Comparison of ENCODE assay signal across 8 cellular contexts in genomic region chr1:221887091-221887746, GRCh38.
DNase-seq lines count a peak whose midpoint lies in the region; ATAC-seq, FAIRE-seq and TF ChIP-seq lines count a peak whose summit lies in the region.

No MANE protein-coding gene starts in this region.

- no peak for TF ChIP-seq POLR2A in H1 (IDR thresholded peaks at IDR 0.05; ENCODE audit: control extremely low read depth in 1 of 2, low read depth in 2 of 2, low read length in 2 of 2)
- no peak for TF ChIP-seq POLR2A in GM12892 (IDR thresholded peaks at IDR 0.05; ENCODE audit: low read depth, low read length)

- H3K4me1 ChIP-seq in BE2C (peaks cover 26% of the 10 kb centered on the region), H1 (replicated peaks in 1 of 4; ENCODE audit: control insufficient read depth in 3 of 4, insufficient read depth in 4 of 4, low read length in 3 of 4) (no peaks in the 10 kb centered on the region), mesodermal cell (ENCODE audit: control insufficient read depth, insufficient read depth, low read length, poor library complexity, severe bottlenecking) (peaks cover 3% of the 10 kb centered on the region)

- no peak overlapping the region; the same call in 1 of the 2 replicates for H2AFZ ChIP-seq in H1 (ENCODE audit: low read length)

- CTCF ChIA-PET in H1 (lab: Charles Lee; ENCODE audit: partially characterized antibody) = interaction anchor here (1.0 kb wide), 1 partner anchor 9 kb away, joined by 3 read pairs; no protein-coding TSS in a partner anchor

- H3K4me2 ChIP-seq in H1 (ENCODE audit: insufficient read depth in 1 of 2, low read depth in 2 of 2, low read length in 2 of 2) = no peak overlapping the region

- H4K91ac ChIP-seq in H1 (replicated peaks; ENCODE audit: insufficient read length, low read length) = no peak overlapping the region

- no peak for ATAC-seq in GM21786 (IDR thresholded peaks at IDR 0.05; ENCODE audit: unreplicated experiment)

- no peak overlapping the region for H2BK120ac ChIP-seq in H1 (replicated peaks; ENCODE audit: low read depth, low read length)

- H3K9me3 ChIP-seq in BE2C = no peaks in the 10 kb centered on the region
- H3K9me3 ChIP-seq in MG63 = no peaks in the 10 kb centered on the region
- no peaks in the 10 kb centered on the region for H3K9me3 ChIP-seq in H1 (ENCODE audit: insufficient read depth in 2 of 2, low read depth in 1 of 2, low read length in 1 of 2)
- no peaks in the 10 kb centered on the region for H3K9me3 ChIP-seq in mesodermal cell (ENCODE audit: control insufficient read depth, low read length)

- H3K27me3 ChIP-seq in BE2C (no peaks in the 10 kb centered on the region), MG63 (no peaks in the 10 kb centered on the region), H1 (replicated peaks in 1 of 4; ENCODE audit: control insufficient read depth in 3 of 4, extremely low read depth in 1 of 4, insufficient read depth in 3 of 4, low read length in 3 of 4) (no peaks in the 10 kb centered on the region)

- DNase-seq in BE2C = peak; percentile 88
- DNase-seq in MG63 = peak; percentile 95
- DNase-seq in H1 (ENCODE audit: low read depth in 1 of 2, low spot score in 2 of 2) = peak in 1 of 2 experiments; percentile 17
- DNase-seq in NCI-H1930 (lab: John Stamatoyannopoulos, UW) = no peak
- DNase-seq in NCI-H1092 (lab: John Stamatoyannopoulos, UW) = no peak
- no peak for DNase-seq in GM12892 (ENCODE audit: insufficient read length)

- no peak overlapping the region for H3K23ac ChIP-seq in H1 (ENCODE audit: insufficient read length)

- H3K9ac ChIP-seq in H1 (replicated peaks in 1 of 4; ENCODE audit: extremely low read depth in 1 of 4, low read depth in 3 of 4, low read length in 3 of 4) = no peak overlapping the region; a peak in 1 of 7 replicates

- no peak for FAIRE-seq in H1 (lab: Jason Lieb, UNC)
- no peak for FAIRE-seq in GM12892 (lab: Jason Lieb, UNC)

- no peak overlapping the region for H3K4me3 ChIP-seq in BE2C (ENCODE audit: low read depth, low read length)
- H3K4me3 ChIP-seq in MG63 = no peak overlapping the region
- no peak overlapping the region for H3K4me3 ChIP-seq in H1 (ENCODE audit: extremely low read depth in 1 of 4, insufficient read depth in 2 of 4, low read depth in 3 of 4, low read length in 4 of 4)
- H3K4me3 ChIP-seq in mesodermal cell (ENCODE audit: extremely low read depth, insufficient read depth, low read length, poor library complexity, severe bottlenecking) = no peak overlapping the region

- H3K27ac ChIP-seq in H1 (ENCODE audit: low read depth, low read length) (no peak overlapping the region), mesodermal cell (ENCODE audit: low read depth, low read length, severe bottlenecking) (peak overlapping the region; percentile 26)

- H3K23me2 ChIP-seq in H1 (ENCODE audit: low read depth, low read length) = no peaks in the 10 kb centered on the region

- no peak overlapping the region for H3K14ac ChIP-seq in H1 (ENCODE audit: insufficient read length)

- TF ChIP-seq RAD21 in H1 (IDR thresholded peaks at IDR 0.05 in 1 of 2, conservative IDR thresholded peaks at IDR 0.05 in 1 of 2; ENCODE audit: low read depth in 2 of 2, low read length in 2 of 2) = no peak

- H3K79me1 ChIP-seq in H1 (ENCODE audit: low read depth, low read length) = no peaks in the 10 kb centered on the region

- no peak overlapping the region for H2BK12ac ChIP-seq in H1 (ENCODE audit: low read depth, low read length)

- H2BK20ac ChIP-seq in H1 (ENCODE audit: low read length) = no peak overlapping the region

- no peak overlapping the region for H3K4ac ChIP-seq in H1 (replicated peaks; ENCODE audit: insufficient read length, low read depth, low read length)

- H3K79me2 ChIP-seq in H1 (ENCODE audit: control insufficient read depth in 1 of 2, insufficient read depth in 2 of 2, low read length in 2 of 2) = no peaks in the 10 kb centered on the region

- H2BK5ac ChIP-seq in H1 (ENCODE audit: low read depth, low read length) = no peak overlapping the region

- POLR2A ChIA-PET in H1 (lab: Charles Lee; ENCODE audit: partially characterized antibody) = no interaction called here

- H4K20me1 ChIP-seq in H1 (replicated peaks in 1 of 2; ENCODE audit: control insufficient read depth in 1 of 2, insufficient read depth in 2 of 2, low read length in 2 of 2) = no peaks in the 10 kb centered on the region

- no peak overlapping the region for H2BK15ac ChIP-seq in H1 (ENCODE audit: low read length)

- no peak for TF ChIP-seq EP300 in H1 (IDR thresholded peaks at IDR 0.05; ENCODE audit: borderline replicate concordance in 1 of 2, low read depth in 2 of 2, low read length in 2 of 2)

- no peak overlapping the region for H4K8ac ChIP-seq in H1 (ENCODE audit: extremely low read depth, insufficient read depth, low read length)

- TF ChIP-seq CTCF in BE2C (IDR thresholded peaks at IDR 0.05; ENCODE audit: low read depth, low read length) (peak; percentile 23; the same call in 1 of the 2 replicates), H1 (IDR thresholded peaks at IDR 0.05; ENCODE audit: control extremely low read depth in 1 of 3, insufficient read depth in 1 of 3, low read depth in 1 of 3, low read length in 3 of 3) (no peak)

- no peak overlapping the region for H4K5ac ChIP-seq in H1 (ENCODE audit: insufficient read length, low read depth, low read length)

- no peak overlapping the region for H3K18ac ChIP-seq in H1 (ENCODE audit: extremely low read depth, low read length)

- no peak overlapping the region for H3K56ac ChIP-seq in H1 (replicated peaks; ENCODE audit: insufficient read length, low read depth, low read length)

- H2AK5ac ChIP-seq in H1 (ENCODE audit: low read depth, low read length) = no peak overlapping the region

- WGBS in H1 (ENCODE audit: extremely low coverage in 1 of 2, insufficient coverage in 1 of 2, insufficient read length in 1 of 2, insufficient replicate concordance in 2 of 2, low coverage in 1 of 2, low lambda C conversion rate in 2 of 2, missing lambda C conversion rate in 1 of 2), 2 experiments = 78% methylated on average over 8 of the region's 8 CpGs; no CpG with 5 or more reads in 1 of the 2 experiments
- WGBS in mesodermal cell (ENCODE audit: insufficient coverage in 2 of 2), 2 experiments = 55 to 64% methylated on average over 2 to 3 of the region's 8 CpGs

- no peaks in the 10 kb centered on the region for H3K36me3 ChIP-seq in BE2C
- H3K36me3 ChIP-seq in MG63 = no peaks in the 10 kb centered on the region
- H3K36me3 ChIP-seq in H1 (ENCODE audit: control insufficient read depth in 2 of 4, insufficient read depth in 4 of 4, low read length in 3 of 4) = no peaks in the 10 kb centered on the region
- H3K36me3 ChIP-seq in mesodermal cell (ENCODE audit: control insufficient read depth, insufficient read depth, low read length) = no peaks in the 10 kb centered on the region

TF ChIP-seq in H1, 55 proteins besides CTCF, POLR2A, EP300 and RAD21:
- TF ChIP-seq BACH1 (IDR thresholded peaks at IDR 0.05; ENCODE audit: low read length) (peak; percentile 73), MAFK (IDR thresholded peaks at IDR 0.05; ENCODE audit: low read depth, low read length) (peak; percentile 21; the same call in 1 of the 2 replicates), ATF3 (IDR thresholded peaks at IDR 0.05; ENCODE audit: insufficient read depth, low read depth, low read length) (no peak), JUND (IDR thresholded peaks at IDR 0.05; ENCODE audit: low read length) (0 out of 2 replicates have a peak, but pooled peaks have one; percentile 5), SIRT6 (IDR thresholded peaks at IDR 0.05; ENCODE audit: low read length) (no peak), SP1 (IDR thresholded peaks at IDR 0.05; ENCODE audit: low read depth, low read length) (no peak), TAF1 (IDR thresholded peaks at IDR 0.05; ENCODE audit: low read depth, low read length) (no peak), KDM1A (IDR thresholded peaks at IDR 0.05; ENCODE audit: borderline replicate concordance, low read length) (no peak), BRCA1 (IDR thresholded peaks at IDR 0.05; ENCODE audit: low read depth, low read length) (no peak), KDM4A (IDR thresholded peaks at IDR 0.05; ENCODE audit: low read depth, low read length, severe bottlenecking) (no peak), EZH2 (IDR thresholded peaks at IDR 0.05; ENCODE audit: low read depth, low read length, severe bottlenecking) (no peak), SUZ12 (IDR thresholded peaks at IDR 0.05; ENCODE audit: low read length) (no peak)

Comparison
In these comparisons a context has a peak if more than half of its experiments do, and no peak if none do; other contexts are left out.
1. DNase-seq: peak in BE2C (single experiment) and MG63 (single experiment); none in NCI-H1930 (0 of 2), NCI-H1092 (single experiment) and GM12892 (single experiment).